ENCODE assay signal across 8 cellular contexts in genomic region chr2:200308001-200308400, GRCh38. TPM values are rescaled to one million over a fixed set of nuclear protein-coding genes. Genes with fewer than 3 reads are reported as not detected.
DNase-seq lines count a peak whose midpoint lies in the region; ATAC-seq and TF ChIP-seq lines count a peak whose summit lies in the region.

No MANE protein-coding gene starts in this region.

- no peaks in the 10 kb centered on the region for H3K27me3 ChIP-seq in rectal smooth muscle tissue (ENCODE audit: control insufficient read depth, insufficient read depth, low read length)

- H3K4me3 ChIP-seq in GM12865 (ENCODE audit: low read depth, low read length) (peak overlapping the region; percentile 69), rectal smooth muscle tissue (ENCODE audit: low read length) (peak overlapping the region; percentile 79)

- H3K36me3 ChIP-seq in rectal smooth muscle tissue (ENCODE audit: control insufficient read depth, insufficient read depth, low read length), result no peaks in the 10 kb centered on the region

- H3K27ac ChIP-seq in rectal smooth muscle tissue (ENCODE audit: low read depth, low read length), result peak overlapping the region; percentile 84

- no peak for TF ChIP-seq CTCF in GM12865 (IDR thresholded peaks at IDR 0.05; ENCODE audit: insufficient read depth, low read depth, low read length, missing control alignments)

- in situ Hi-C loops in SK-MEL-5 (cut with HindIII; ENCODE audit: low pct_unique_long_range_greater_than_20kb, low sequenced_read_pairs), result no loop called here

- ATAC-seq in esophagus mucosa (no peak), HG02763 (IDR thresholded peaks at IDR 0.05; ENCODE audit: unreplicated experiment) (no peak), HG03521 (IDR thresholded peaks at IDR 0.05; ENCODE audit: unreplicated experiment) (no peak), HG02884 (IDR thresholded peaks at IDR 0.05; ENCODE audit: unreplicated experiment) (no peak)

- DNase-seq in GM12865 (ENCODE audit: low read depth) (no peak), SK-MEL-5 (ENCODE audit: low read depth, low spot score) (peak; percentile 17), fibroblast of gingiva (ENCODE audit: low read depth) (peak; percentile 58)

- H3K9ac ChIP-seq in rectal smooth muscle tissue (ENCODE audit: low read length), result no peak overlapping the region

- H3K4me1 ChIP-seq in rectal smooth muscle tissue (ENCODE audit: control insufficient read depth, insufficient read depth, low read length), result peaks cover 22% of the 10 kb centered on the region

RNA-seq across cellular contexts. Expression of gene SPATS2L, which starts 1.5 kb away (rescaled TPM):
- 31.8 and 41.2 TPM in 2 replicates for total RNA-seq in SK-MEL-5 (2014; rRNA removed; shearing (Covaris generic))
- polyA plus RNA-seq in SK-MEL-5 (2015; cell fraction: cytosol; rRNA removed), result 41.5 and 44.9 TPM in 2 replicates
- polyA plus RNA-seq in SK-MEL-5 (2015; cell fraction: nucleus; rRNA removed), result 19.6 and 36.2 TPM in 2 replicates
- 51.0 TPM for total RNA-seq in esophagus mucosa
